18 cellular contexts compared by ENCODE assay signal in the genomic region with DNA sequence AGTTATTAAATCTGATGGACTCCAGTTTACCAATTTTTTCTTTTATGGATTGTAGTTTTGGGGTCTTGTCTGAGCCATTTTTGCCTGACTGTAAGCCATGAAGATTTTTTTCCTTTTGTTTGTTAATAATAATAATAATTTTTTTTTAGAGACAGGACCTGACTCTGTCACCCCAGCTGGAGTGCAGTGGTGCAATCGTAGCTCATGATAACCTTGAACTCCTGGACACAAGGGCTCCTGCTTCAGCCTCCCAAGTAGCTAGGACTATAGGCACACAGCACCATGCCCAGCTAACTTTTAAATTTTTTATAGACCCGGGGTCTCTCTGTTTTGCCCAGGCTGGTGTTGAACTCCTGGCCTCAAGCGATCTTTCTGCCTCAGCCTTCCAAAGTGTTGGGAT.
"Had no signal": no experiment of that assay in that cellular context is flagged by ENCODE, and none has a peak within 500 bp of the region (broad histone marks: within the 10 kb centered on the region; RNA-seq: fewer than 3 reads in every experiment).

No MANE protein-coding gene starts in this region.

- H3K9ac ChIP-seq: neural progenitor cell, parathyroid adenoma had no signal

- H3K9me3 Mint-ChIP-seq: natural killer cell; stimulated activated naive CD8-positive, alpha-beta T cell treated with anti-CD3 and anti-CD28 coated beads, Interleukin-15, amount 100 ng/mL, for 72 hours had no signal

- H3K27ac ChIP-seq: heart left ventricle, neural progenitor cell, parathyroid adenoma, psoas muscle, right lobe of liver, testis, tibial nerve had no signal

- H2AFZ ChIP-seq: neural progenitor cell, parathyroid adenoma had no signal

- H3K36me3 Mint-ChIP-seq: natural killer cell had no signal

- H3K4me2 ChIP-seq: neural progenitor cell had no signal

- H3K27ac Mint-ChIP-seq: neural progenitor cell; stimulated activated naive B cell treated with anti-CD40 and anti-IgM and Interleukin-4, amounts not matched to agents 10 μg/mL and 1 μg/mL and 100 μg/mL, for 72 hours; stimulated activated naive CD8-positive, alpha-beta T cell treated with anti-CD3 and anti-CD28 coated beads, Interleukin-15, amount 100 ng/mL, for 72 hours had no signal

- H3K4me3 Mint-ChIP-seq: natural killer cell; neural progenitor cell; stimulated activated naive B cell treated with anti-CD40 and anti-IgM and Interleukin-4, amounts not matched to agents 10 μg/mL and 1 μg/mL and 100 μg/mL, for 72 hours; stimulated activated naive CD8-positive, alpha-beta T cell treated with anti-CD3 and anti-CD28 coated beads, Interleukin-15, amount 100 ng/mL, for 72 hours had no signal

- H3K9me3 ChIP-seq: heart left ventricle, mucosa of descending colon, psoas muscle, right lobe of liver, testis, tibial nerve had no signal

- ATAC-seq: esophagus mucosa; heart left ventricle; mucosa of descending colon; natural killer cell; psoas muscle; stimulated activated naive B cell treated with anti-CD40 and anti-IgM and Interleukin-4, amounts not matched to agents 10 μg/mL and 1 μg/mL and 100 μg/mL, for 72 hours; stimulated activated naive CD8-positive, alpha-beta T cell treated with anti-CD3 and anti-CD28 coated beads, Interleukin-15, amount 100 ng/mL, for 72 hours had no signal

- H3K27me3 Mint-ChIP-seq: stimulated activated naive B cell treated with anti-CD40 and anti-IgM and Interleukin-4, amounts not matched to agents 10 μg/mL and 1 μg/mL and 100 μg/mL, for 72 hours; stimulated activated naive CD8-positive, alpha-beta T cell treated with anti-CD3 and anti-CD28 coated beads, Interleukin-15, amount 100 ng/mL, for 72 hours had no signal

- DNase-seq: effector memory CD4-positive, alpha-beta T cell; heart left ventricle; hippocampal formation; mucosa of descending colon; natural killer cell; occipital lobe; psoas muscle; retina; right lobe of liver; stimulated activated CD4-positive, alpha-beta T cell treated with anti-CD3 and anti-CD28 coated beads, Interleukin-2, amount 100 ng/mL, for 24 hours; stimulated activated CD4-positive, alpha-beta T cell treated with anti-CD3 and anti-CD28 coated beads, Interleukin-4, amount 100 ng/mL, for 4 hours; stimulated activated naive B cell treated with anti-CD40 and anti-IgM and Interleukin-4, amounts not matched to agents 10 μg/mL and 1 μg/mL and 100 μg/mL, for 72 hours; stimulated activated naive CD8-positive, alpha-beta T cell treated with anti-CD3 and anti-CD28 coated beads, Interleukin-15, amount 100 ng/mL, for 72 hours; testis had no signal

- H3K4me1 ChIP-seq: parathyroid adenoma, testis had no signal

- H3K27me3 ChIP-seq: heart left ventricle, neural progenitor cell, right lobe of liver, testis, tibial nerve had no signal

- H3K4me3 ChIP-seq: heart left ventricle, mucosa of descending colon, neural progenitor cell, psoas muscle, right lobe of liver, testis, tibial nerve had no signal

- H3K36me3 ChIP-seq: right lobe of liver had no signal
